ENCODE assay signal across 11 cellular contexts in genomic region chr3:49807427-49808114, GRCh38. TPM values are rescaled to one million over a fixed set of nuclear protein-coding genes. Genes with fewer than 3 reads are reported as not detected.
DNase-seq lines count a peak whose midpoint lies in the region; ATAC-seq and TF ChIP-seq lines count a peak whose summit lies in the region.
"Had no signal": no experiment of that assay in that cellular context is flagged by ENCODE, and none has a peak within 500 bp of the region (broad histone marks: within the 10 kb centered on the region; RNA-seq: fewer than 3 reads in every experiment).

No MANE protein-coding gene starts in this region.

- no peak for TF ChIP-seq RAD21 in IMR-90 (IDR thresholded peaks at IDR 0.05; ENCODE audit: low read length)

- DNase-seq in CD8-positive, alpha-beta T cell = no peak
- DNase-seq in IMR-90 (no peak), osteoblast (ENCODE audit: insufficient read length, low spot score, missing footprints) (peak; percentile 27), iPS-NIHi7 (ENCODE audit: extremely low spot score) (no peak), posterior cingulate gyrus (no peak)
- no peak for DNase-seq in central memory CD8-positive, alpha-beta T cell (ENCODE audit: low spot score in 2 of 2)
- DNase-seq in activated CD8-positive, alpha-beta memory T cell treated with anti-CD3 and anti-CD28 coated beads, Interleukin-2, amount 10 ng/mL, durations not matched to agents 7 days and 5 days = no peak
- DNase-seq: Calu3, HFFc6 had no signal

- no peak overlapping the region for H3K56ac ChIP-seq in IMR-90 (ENCODE audit: extremely low read depth, insufficient read depth, low read length)

- H3K4ac ChIP-seq in IMR-90 (ENCODE audit: low read depth, low read length) = no peak overlapping the region

- no peak overlapping the region for H4K8ac ChIP-seq in IMR-90 (ENCODE audit: low read depth in 2 of 2, low read length in 2 of 2)

- no peak overlapping the region for H2BK15ac ChIP-seq in IMR-90 (ENCODE audit: low read depth, low read length)

- H4K5ac ChIP-seq in IMR-90 (ENCODE audit: low read depth, low read length) = no peak overlapping the region; the same call in 1 of the 2 replicates

- H3K4me3 ChIP-seq in CD8-positive, alpha-beta T cell (ENCODE audit: low read depth, low read length) = no peak overlapping the region
- no peak overlapping the region for H3K4me3 ChIP-seq in IMR-90 (ENCODE audit: insufficient read depth, low read depth, low read length)
- no peak overlapping the region for H3K4me3 ChIP-seq in osteoblast (ENCODE audit: insufficient read depth, low read length)

- 41% methylated on average over 7 of the region's 13 CpGs; no CpG with 5 or more reads in 1 of the 2 experiments for WGBS in IMR-90 (ENCODE audit: extremely low coverage in 2 of 2, insufficient read length in 1 of 2), 2 experiments

- H2BK120ac ChIP-seq in IMR-90 (ENCODE audit: low read depth, low read length) = no peak overlapping the region

- in situ Hi-C loops in IMR-90 (cut with MboI; ENCODE audit: low sequenced_read_pairs) = no loop called here

- H2BK5ac ChIP-seq in IMR-90 (ENCODE audit: low read depth, low read length, poor library complexity, severe bottlenecking) = no peak overlapping the region

- BruUV-seq in IMR-90 (replicated peaks; lab: Mats Ljungman, UMichigan) = no TSS peak

- H3K4me1 ChIP-seq in CD8-positive, alpha-beta T cell (ENCODE audit: insufficient read depth, low read length) = peaks cover 59% of the 10 kb centered on the region
- H3K4me1 ChIP-seq in IMR-90 (ENCODE audit: control insufficient read depth, insufficient read depth, low read length) = peaks cover 32% of the 10 kb centered on the region
- H3K4me1 ChIP-seq in osteoblast (ENCODE audit: insufficient read depth, low read length) = peaks cover 18% of the 10 kb centered on the region

- H3K4me2 ChIP-seq in IMR-90 (ENCODE audit: low read depth, low read length) (no peak overlapping the region; the same call in 1 of the 2 replicates), osteoblast (ENCODE audit: insufficient read depth, low read length) (no peak overlapping the region)

- H3K23ac ChIP-seq in IMR-90 (ENCODE audit: low read depth, low read length) = no peak overlapping the region; the same call in 1 of the 2 replicates

- CTCF ChIA-PET in CD8-positive, alpha-beta T cell (lab: Charles Lee) = interaction anchor here (0.9 to 20.8 kb wide), 2 partner anchors 27 to 38 kb away, joined by 3 to 416 read pairs; no protein-coding TSS in a partner anchor
- CTCF ChIA-PET in IMR-90 (lab: Yijun Ruan, JAX) = no interaction called here
- CTCF ChIA-PET in activated CD8-positive, alpha-beta memory T cell treated with anti-CD3 and anti-CD28 coated beads, Interleukin-2, amount 10 ng/mL, durations not matched to agents 7 days and 5 days (lab: Charles Lee) = interaction anchor here (1.4 to 15.8 kb wide), 3 partner anchors 11 to 30 kb away, joined by 4 to 261 read pairs (median 5); no protein-coding TSS in a partner anchor

- no peak overlapping the region for H3K4me3 Mint-ChIP-seq in CD8-positive, alpha-beta T cell
- no peak overlapping the region for H3K4me3 Mint-ChIP-seq in central memory CD8-positive, alpha-beta T cell
- no peak overlapping the region for H3K4me3 Mint-ChIP-seq in activated CD8-positive, alpha-beta memory T cell treated with anti-CD3 and anti-CD28 coated beads, Interleukin-2, amount 10 ng/mL, durations not matched to agents 7 days and 5 days
- H3K4me3 Mint-ChIP-seq: HFFc6 had no signal

- H3K27me3 ChIP-seq in CD8-positive, alpha-beta T cell (ENCODE audit: insufficient read depth, low read length) = no peaks in the 10 kb centered on the region
- H3K27me3 ChIP-seq in IMR-90 (ENCODE audit: control insufficient read depth, insufficient read depth, low read length) = no peaks in the 10 kb centered on the region
- no peaks in the 10 kb centered on the region for H3K27me3 ChIP-seq in osteoblast (ENCODE audit: insufficient read depth, low read length)

- peaks cover 10% of the 10 kb centered on the region; the same call in 1 of the 2 replicates for H3K9me1 ChIP-seq in IMR-90 (ENCODE audit: insufficient read depth, low read length)

- H3K18ac ChIP-seq in IMR-90 (ENCODE audit: low read depth, low read length) = no peak overlapping the region

- H3K36me3 Mint-ChIP-seq in CD8-positive, alpha-beta T cell = peaks cover 51% of the 10 kb centered on the region
- H3K36me3 Mint-ChIP-seq in central memory CD8-positive, alpha-beta T cell (ENCODE audit: insufficient read depth) = peaks cover 20% of the 10 kb centered on the region
- peaks cover 15% of the 10 kb centered on the region for H3K36me3 Mint-ChIP-seq in activated CD8-positive, alpha-beta memory T cell treated with anti-CD3 and anti-CD28 coated beads, Interleukin-2, amount 10 ng/mL, durations not matched to agents 7 days and 5 days

- no peaks in the 10 kb centered on the region for H3K9me3 Mint-ChIP-seq in CD8-positive, alpha-beta T cell
- no peaks in the 10 kb centered on the region for H3K9me3 Mint-ChIP-seq in central memory CD8-positive, alpha-beta T cell
- H3K9me3 Mint-ChIP-seq in activated CD8-positive, alpha-beta memory T cell treated with anti-CD3 and anti-CD28 coated beads, Interleukin-2, amount 10 ng/mL, durations not matched to agents 7 days and 5 days (ENCODE audit: low read depth) = no peaks in the 10 kb centered on the region
- H3K9me3 Mint-ChIP-seq: HFFc6 had no signal

- H2AFZ ChIP-seq in IMR-90 (replicated peaks; ENCODE audit: low read length, poor library complexity) (no peak overlapping the region), osteoblast (ENCODE audit: low read length) (no peak overlapping the region)

- H3K9me3 ChIP-seq in CD8-positive, alpha-beta T cell (ENCODE audit: low read length) = no peaks in the 10 kb centered on the region
- H3K9me3 ChIP-seq in IMR-90 (ENCODE audit: control insufficient read depth, insufficient read depth, low read length) (no peaks in the 10 kb centered on the region), osteoblast (ENCODE audit: low read depth, low read length) (no peaks in the 10 kb centered on the region)

- H3K36me3 ChIP-seq in CD8-positive, alpha-beta T cell (ENCODE audit: insufficient read depth, low read length) = peaks cover 13% of the 10 kb centered on the region
- H3K36me3 ChIP-seq in IMR-90 (ENCODE audit: control insufficient read depth, insufficient read depth, low read length) (peaks cover 31% of the 10 kb centered on the region), osteoblast (ENCODE audit: insufficient read depth, low read length) (peaks cover 32% of the 10 kb centered on the region)

- H3K79me1 ChIP-seq in IMR-90 (ENCODE audit: low read depth in 1 of 2, low read length in 2 of 2) = peaks cover 0 to 13% of the 10 kb centered on the region in 2 experiments; a peak in 1 of 4 replicates

- H2BK20ac ChIP-seq in IMR-90 (ENCODE audit: low read depth, low read length) = no peak overlapping the region

- H3K4me1 Mint-ChIP-seq in CD8-positive, alpha-beta T cell (ENCODE audit: low read depth) = peaks cover 76% of the 10 kb centered on the region
- H3K4me1 Mint-ChIP-seq in central memory CD8-positive, alpha-beta T cell = peaks cover 29% of the 10 kb centered on the region
- H3K4me1 Mint-ChIP-seq in activated CD8-positive, alpha-beta memory T cell treated with anti-CD3 and anti-CD28 coated beads, Interleukin-2, amount 10 ng/mL, durations not matched to agents 7 days and 5 days = peaks cover 38% of the 10 kb centered on the region

- H3K27ac ChIP-seq in CD8-positive, alpha-beta T cell (ENCODE audit: low read depth, low read length) = peak overlapping the region; percentile 14
- H3K27ac ChIP-seq in IMR-90 (ENCODE audit: insufficient read depth, low read length) (peak overlapping the region; percentile 31; the same call in 1 of the 2 replicates), osteoblast (ENCODE audit: low read depth, low read length) (no peak overlapping the region)

- POLR2A ChIA-PET in CD8-positive, alpha-beta T cell (lab: Charles Lee) = interaction anchor here (1.4 kb wide), 1 partner anchor 31 kb away, joined by 7 read pairs; no protein-coding TSS in a partner anchor
- POLR2A ChIA-PET in IMR-90 (lab: Charles Lee; ENCODE audit: unreplicated experiment) = no interaction called here

- TF ChIP-seq POLR2A in IMR-90 (IDR thresholded peaks at IDR 0.05; ENCODE audit: low read depth, low read length) = no peak

- intact Hi-C loops in CD8-positive, alpha-beta T cell (cut with DNase I, micrococcal nuclease) = no loop called here
- intact Hi-C loops in IMR-90 (cut with micrococcal nuclease) (no loop called here), posterior cingulate gyrus (cut with DNase I) (no loop called here)

- dilution Hi-C loops in IMR-90 (cut with HindIII; ENCODE audit: low sequenced_read_pairs, unreplicated experiment) = no loop called here

- H3K9ac ChIP-seq in IMR-90 (ENCODE audit: low read depth, low read length) = no peak overlapping the region

- TF ChIP-seq CTCF in CD8-positive, alpha-beta T cell (IDR thresholded peaks at IDR 0.05) = no peak
- no peak for TF ChIP-seq CTCF in IMR-90 (conservative IDR thresholded peaks at IDR 0.05; ENCODE audit: low read depth, low read length)
- TF ChIP-seq CTCF in osteoblast (IDR thresholded peaks at IDR 0.05; ENCODE audit: extremely low read depth, low read depth, low read length) = no peak

- H2AK5ac ChIP-seq in IMR-90 (ENCODE audit: low read depth, low read length) = peak overlapping the region; percentile 20; the same call in 1 of the 2 replicates

- H4K91ac ChIP-seq in IMR-90 (ENCODE audit: insufficient read depth, low read depth, low read length) = no peak overlapping the region

- H3K27ac Mint-ChIP-seq in CD8-positive, alpha-beta T cell = peak overlapping the region; percentile 89
- H3K27ac Mint-ChIP-seq in central memory CD8-positive, alpha-beta T cell (ENCODE audit: low read depth) = peak overlapping the region; percentile 38
- no peak overlapping the region for H3K27ac Mint-ChIP-seq in activated CD8-positive, alpha-beta memory T cell treated with anti-CD3 and anti-CD28 coated beads, Interleukin-2, amount 10 ng/mL, durations not matched to agents 7 days and 5 days
- H3K27ac Mint-ChIP-seq: HFFc6, progenitor cell of endocrine pancreas had no signal

- H3K14ac ChIP-seq in IMR-90 (replicated peaks; ENCODE audit: low read depth, low read length) = no peak overlapping the region; the same call in 1 of the 2 replicates

- ATAC-seq in CD8-positive, alpha-beta T cell = no peak
- ATAC-seq in IMR-90 (ENCODE audit: low read depth) (no peak), HG03460 (IDR thresholded peaks at IDR 0.05; ENCODE audit: unreplicated experiment) (no peak)
- ATAC-seq in central memory CD8-positive, alpha-beta T cell (replicated peaks; ENCODE audit: extremely low read depth, poor library complexity, severe bottlenecking) = no peak
- no peak for ATAC-seq in activated CD8-positive, alpha-beta memory T cell treated with anti-CD3 and anti-CD28 coated beads, Interleukin-2, amount 10 ng/mL, durations not matched to agents 7 days and 5 days

- no peaks in the 10 kb centered on the region for H3K27me3 Mint-ChIP-seq in CD8-positive, alpha-beta T cell (ENCODE audit: low read depth)
- H3K27me3 Mint-ChIP-seq in central memory CD8-positive, alpha-beta T cell = no peaks in the 10 kb centered on the region
- no peaks in the 10 kb centered on the region for H3K27me3 Mint-ChIP-seq in activated CD8-positive, alpha-beta memory T cell treated with anti-CD3 and anti-CD28 coated beads, Interleukin-2, amount 10 ng/mL, durations not matched to agents 7 days and 5 days

- H4K20me1 ChIP-seq in IMR-90 (ENCODE audit: insufficient read depth, low read length) (no peaks in the 10 kb centered on the region), osteoblast (ENCODE audit: insufficient read depth, low read length) (peaks cover 12% of the 10 kb centered on the region)

- peaks cover 3% of the 10 kb centered on the region for H3K79me2 ChIP-seq in osteoblast (ENCODE audit: insufficient read depth, low read length)

- no peak overlapping the region for H2AK9ac ChIP-seq in IMR-90 (replicated peaks; ENCODE audit: low read depth, low read length, poor library complexity)

RNA-seq across cellular contexts. Expression of gene INKA1, which starts 4.5 kb away (rescaled TPM):
- under 1 TPM; 0.71 to 1.00 TPM for total RNA-seq in CD8-positive, alpha-beta T cell
- total RNA-seq in IMR-90 (2012; rRNA removed) = 2.3 and 2.8 TPM in 2 replicates
- 4.5 and 5.4 TPM in 2 replicates for polyA plus RNA-seq in IMR-90 (2012; rRNA removed)
- polyA plus RNA-seq in IMR-90 (2012; cell fraction: cytosol; rRNA removed) = 3.7 and 5.2 TPM in 2 replicates
- polyA plus RNA-seq in IMR-90 (2012; cell fraction: nucleus; rRNA removed; ENCODE audit: low replicate concordance) = 1.5 and 3.6 TPM in 2 replicates
- 5.8 and 6.5 TPM in 2 replicates for total RNA-seq in osteoblast
- under 1 TPM; 0.73 to 0.85 TPM for total RNA-seq in activated CD8-positive, alpha-beta memory T cell treated with anti-CD3 and anti-CD28 coated beads, Interleukin-2, amount 10 ng/mL, durations not matched to agents 7 days and 5 days
- total RNA-seq: progenitor cell of endocrine pancreas had no signal

RNA-seq across cellular contexts. Expression of gene UBA7, which starts 6.2 kb away (rescaled TPM):
- 100 to 1,000 TPM; 196 to 206 TPM for total RNA-seq in CD8-positive, alpha-beta T cell
- total RNA-seq in IMR-90 (2012; rRNA removed) (15.3 and 18.6 TPM in 2 replicates), osteoblast (76.7 and 81.3 TPM in 2 replicates)
- 57.0 and 57.8 TPM in 2 replicates for polyA plus RNA-seq in IMR-90 (2012; rRNA removed)
- polyA plus RNA-seq in IMR-90 (2012; cell fraction: cytosol; rRNA removed) = 15.4 and 23.7 TPM in 2 replicates
- polyA plus RNA-seq in IMR-90 (2012; cell fraction: nucleus; rRNA removed; ENCODE audit: low replicate concordance) = 627 and 1,170 TPM in 2 replicates
- 100 to 1,000 TPM; 149 to 212 TPM for total RNA-seq in activated CD8-positive, alpha-beta memory T cell treated with anti-CD3 and anti-CD28 coated beads, Interleukin-2, amount 10 ng/mL, durations not matched to agents 7 days and 5 days

RNA-seq across cellular contexts. Expression of gene CDHR4, which starts 7.9 kb away (rescaled TPM):
- under 1 TPM in 1 of 2 experiments, not detected in 1; 0.17 TPM for total RNA-seq in CD8-positive, alpha-beta T cell
- total RNA-seq in IMR-90 (2012; rRNA removed) = not detected in 2 replicates
- polyA plus RNA-seq in IMR-90 (2012; rRNA removed) = 0.07 TPM in 1 of 2 replicates, not detected in the other
- 0.03 TPM in 1 of 2 replicates, not detected in the other for polyA plus RNA-seq in IMR-90 (2012; cell fraction: cytosol; rRNA removed)
- 0.76 and 2.0 TPM in 2 replicates for polyA plus RNA-seq in IMR-90 (2012; cell fraction: nucleus; rRNA removed; ENCODE audit: low replicate concordance)
- under 0.01 TPM in 1 of 2 replicates, not detected in the other for total RNA-seq in osteoblast
- total RNA-seq in activated CD8-positive, alpha-beta memory T cell treated with anti-CD3 and anti-CD28 coated beads, Interleukin-2, amount 10 ng/mL, durations not matched to agents 7 days and 5 days = under 1 TPM in 1 of 2 experiments, not detected in 1; 0.16 TPM
- total RNA-seq: Calu3, progenitor cell of endocrine pancreas had no signal

RNA-seq across cellular contexts. Expression of gene IP6K1, which starts 21.2 kb away (rescaled TPM):
- 10 to 100 TPM; 34.3 to 36.6 TPM for total RNA-seq in CD8-positive, alpha-beta T cell
- total RNA-seq in IMR-90 (2012; rRNA removed) (28.6 and 28.7 TPM in 2 replicates), osteoblast (46.9 and 48.5 TPM in 2 replicates)
- polyA plus RNA-seq in IMR-90 (2012; rRNA removed) = 28.3 and 31.2 TPM in 2 replicates
- 21.4 and 28.9 TPM in 2 replicates for polyA plus RNA-seq in IMR-90 (2012; cell fraction: cytosol; rRNA removed)
- polyA plus RNA-seq in IMR-90 (2012; cell fraction: nucleus; rRNA removed; ENCODE audit: low replicate concordance) = 31.3 and 54.5 TPM in 2 replicates
- total RNA-seq in activated CD8-positive, alpha-beta memory T cell treated with anti-CD3 and anti-CD28 coated beads, Interleukin-2, amount 10 ng/mL, durations not matched to agents 7 days and 5 days = 10 to 100 TPM; 38.3 to 41.0 TPM

RNA-seq across cellular contexts. Expression of gene TRAIP, which starts 48.8 kb away (rescaled TPM):
- total RNA-seq in CD8-positive, alpha-beta T cell = 1 to 10 TPM; 4.1 to 5.5 TPM
- total RNA-seq in IMR-90 (2012; rRNA removed) (5.3 and 6.3 TPM in 2 replicates), osteoblast (1.4 and 2.4 TPM in 2 replicates)
- 9.2 and 10.0 TPM in 2 replicates for polyA plus RNA-seq in IMR-90 (2012; rRNA removed)
- 3.3 and 4.5 TPM in 2 replicates for polyA plus RNA-seq in IMR-90 (2012; cell fraction: cytosol; rRNA removed)
- 22.2 and 30.7 TPM in 2 replicates for polyA plus RNA-seq in IMR-90 (2012; cell fraction: nucleus; rRNA removed; ENCODE audit: low replicate concordance)
- 10 to 100 TPM; 27.3 to 32.0 TPM for total RNA-seq in activated CD8-positive, alpha-beta memory T cell treated with anti-CD3 and anti-CD28 coated beads, Interleukin-2, amount 10 ng/mL, durations not matched to agents 7 days and 5 days
